ENCODE assay signal across 20 cellular contexts in genomic region chr4:28966982-28967381, GRCh38.
A peak's percentile ranks its signal among the peaks of the same experiment; 100 is the strongest.
DNase-seq lines count a peak whose midpoint lies in the region; ATAC-seq and TF ChIP-seq lines count a peak whose summit lies in the region.
"Had no signal": no experiment of that assay in that cellular context is flagged by ENCODE, and none has a peak within 500 bp of the region (broad histone marks: within the 10 kb centered on the region; RNA-seq: fewer than 3 reads in every experiment).

No MANE protein-coding gene starts in this region.

- no peaks in the 10 kb centered on the region for H3K36me3 ChIP-seq in breast epithelium
- H3K36me3 ChIP-seq: gastrocnemius medialis, right lobe of liver, thyroid gland had no signal

- H3K27ac ChIP-seq in breast epithelium: no peak overlapping the region
- H3K27ac ChIP-seq: gastrocnemius medialis, right lobe of liver, thyroid gland had no signal

- TF ChIP-seq POLR2A in breast epithelium (IDR thresholded peaks at IDR 0.05): no peak

- POLR2A ChIA-PET in MCF 10A (lab: Yijun Ruan, JAX): no interaction called here

- BruUV-seq in MCF 10A (replicated peaks; lab: Mats Ljungman, UMichigan): no TSS peak

- no peak overlapping the region for H3K27ac Mint-ChIP-seq in MCF 10A (ENCODE audit: low read depth, unreplicated experiment)
- H3K27ac Mint-ChIP-seq: activated CD4-positive, alpha-beta T cell treated with anti-CD3 and anti-CD28 coated beads, Interleukin-2, amount 10 ng/mL, durations not matched to agents 7 days and 5 days; activated naive CD8-positive, alpha-beta T cell; CD4-positive, alpha-beta memory T cell; memory B cell had no signal

- H3K4me3 ChIP-seq in breast epithelium: no peak overlapping the region
- H3K4me3 ChIP-seq: gastrocnemius medialis, GM12878, right lobe of liver, thyroid gland had no signal

- DNase-seq in MCF 10A (ENCODE audit: unreplicated experiment) (peak; percentile 11), breast epithelium (ENCODE audit: low spot score in 2 of 2) (no peak), amniotic stem cell (lab: John Stamatoyannopoulos, UW) (peak; percentile 24), iris pigment epithelial cell (ENCODE audit: low read depth) (peak; percentile 77), sciatic nerve (ENCODE audit: low spot score) (no peak)
- DNase-seq: activated CD4-positive, alpha-beta T cell treated with anti-CD3 and anti-CD28 coated beads, Interleukin-2, amount 10 ng/mL, durations not matched to agents 7 days and 5 days; activated T-cell treated with anti-CD3 and anti-CD28 coated beads, Interleukin-2, amount 50 U/mL, for 1 hour; CD4-positive, alpha-beta memory T cell; cerebellar nuclear complex; gastrocnemius medialis; NCI-H1436; right lobe of liver; thyroid gland had no signal

- no peaks in the 10 kb centered on the region for H3K27me3 ChIP-seq in breast epithelium
- H3K27me3 ChIP-seq: gastrocnemius medialis, right lobe of liver, thyroid gland had no signal

- no peaks in the 10 kb centered on the region for H3K27me3 Mint-ChIP-seq in MCF 10A (ENCODE audit: insufficient read depth, unreplicated experiment)
- H3K27me3 Mint-ChIP-seq: activated CD4-positive, alpha-beta T cell treated with anti-CD3 and anti-CD28 coated beads, Interleukin-2, amount 10 ng/mL, durations not matched to agents 7 days and 5 days; activated naive CD8-positive, alpha-beta T cell; CD4-positive, alpha-beta memory T cell; memory B cell had no signal

- TF ChIP-seq CTCF in MCF 10A (IDR thresholded peaks at IDR 0.05; ENCODE audit: unreplicated experiment): no peak
- TF ChIP-seq CTCF in breast epithelium (IDR thresholded peaks at IDR 0.05): no peak

- no peaks in the 10 kb centered on the region for H3K36me3 Mint-ChIP-seq in MCF 10A (ENCODE audit: insufficient read depth, unreplicated experiment)
- H3K36me3 Mint-ChIP-seq: activated naive CD8-positive, alpha-beta T cell; CD4-positive, alpha-beta memory T cell; memory B cell had no signal

- no peaks in the 10 kb centered on the region for H3K9me3 Mint-ChIP-seq in MCF 10A (ENCODE audit: unreplicated experiment)
- H3K9me3 Mint-ChIP-seq: activated CD4-positive, alpha-beta T cell treated with anti-CD3 and anti-CD28 coated beads, Interleukin-2, amount 10 ng/mL, durations not matched to agents 7 days and 5 days had no signal

- CTCF ChIA-PET in MCF 10A (lab: Yijun Ruan, JAX): no interaction called here

- H3K4me1 ChIP-seq in breast epithelium: no peaks in the 10 kb centered on the region
- H3K4me1 ChIP-seq: gastrocnemius medialis, right lobe of liver, thyroid gland had no signal

- peaks cover 7% of the 10 kb centered on the region for H3K4me1 Mint-ChIP-seq in MCF 10A (ENCODE audit: insufficient read depth, unreplicated experiment)
- H3K4me1 Mint-ChIP-seq: activated CD4-positive, alpha-beta T cell treated with anti-CD3 and anti-CD28 coated beads, Interleukin-2, amount 10 ng/mL, durations not matched to agents 7 days and 5 days; CD4-positive, alpha-beta memory T cell; memory B cell; neural crest cell had no signal

- no peaks in the 10 kb centered on the region for H3K9me3 ChIP-seq in breast epithelium
- H3K9me3 ChIP-seq: gastrocnemius medialis, right lobe of liver, thyroid gland had no signal

- intact Hi-C loops in MCF 10A (cut with micrococcal nuclease) (no loop called here), breast epithelium (cut with DNase I; ENCODE audit: low total_unique reads) (no loop called here), sciatic nerve (cut with DNase I) (no loop called here)

- no peak overlapping the region for H3K4me3 Mint-ChIP-seq in MCF 10A (ENCODE audit: unreplicated experiment)
- H3K4me3 Mint-ChIP-seq: activated CD4-positive, alpha-beta T cell treated with anti-CD3 and anti-CD28 coated beads, Interleukin-2, amount 10 ng/mL, durations not matched to agents 7 days and 5 days; activated naive CD8-positive, alpha-beta T cell; CD4-positive, alpha-beta memory T cell; memory B cell; neural crest cell had no signal

- ATAC-seq in GM21717 (IDR thresholded peaks at IDR 0.05; ENCODE audit: unreplicated experiment) (no peak), sciatic nerve (no peak), GM18867 (IDR thresholded peaks at IDR 0.05; ENCODE audit: unreplicated experiment) (no peak), HG02870 (IDR thresholded peaks at IDR 0.05; ENCODE audit: unreplicated experiment) (no peak)
- ATAC-seq: gastrocnemius medialis, GM12878, right lobe of liver had no signal

Comparison
In these comparisons a context has a peak if more than half of its experiments do, and no peak if none do; other contexts are left out.
1. DNase-seq: peak in MCF 10A (single experiment), amniotic stem cell (single experiment) and iris pigment epithelial cell (single experiment); none in breast epithelium (0 of 2) and sciatic nerve (single experiment).